In the genomic region with DNA sequence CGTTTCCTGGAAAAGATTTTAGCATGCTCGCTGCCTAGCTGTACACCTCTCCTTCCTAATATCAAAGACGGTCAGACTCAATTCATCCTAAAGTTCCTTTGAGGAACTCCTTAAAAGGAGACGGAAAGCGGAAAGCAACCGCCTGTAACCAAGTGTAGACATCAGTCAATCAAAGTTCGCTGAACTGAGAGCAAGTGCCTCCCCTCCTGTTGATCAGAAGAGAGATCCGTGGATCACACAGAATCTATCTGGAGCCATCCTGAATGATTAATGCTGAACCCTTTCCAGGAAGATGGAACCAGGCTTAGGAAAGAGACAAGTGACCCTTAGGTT, we compare ENCODE assay signal across 8 cellular contexts. TPM values are rescaled to one million over a fixed set of nuclear protein-coding genes. Genes with fewer than 3 reads are reported as not detected.
DNase-seq lines count a peak whose midpoint lies in the region; ATAC-seq and TF ChIP-seq lines count a peak whose summit lies in the region.

No MANE protein-coding gene starts in this region.

- H3K4me1 Mint-ChIP-seq in activated naive CD8-positive, alpha-beta T cell (ENCODE audit: low read depth): peaks cover 45% of the 10 kb centered on the region

- no peak for TF ChIP-seq POLR2A in sigmoid colon (IDR thresholded peaks at IDR 0.05)

- TF ChIP-seq EP300 in sigmoid colon (IDR thresholded peaks at IDR 0.05): no peak

- no peaks in the 10 kb centered on the region for H3K27me3 Mint-ChIP-seq in activated naive CD8-positive, alpha-beta T cell

- WGBS in sigmoid colon, 2 donors: 4 to 15% methylated on average over 8 of the region's 8 CpGs

- intact Hi-C loops in sigmoid colon (cut with DNase I): loop anchor here (2.0 kb wide), 4 partner anchors 41 to 271 kb away; a partner anchor contains a TSS

- H3K4me3 ChIP-seq in BE2C (ENCODE audit: low read depth, low read length) (peak overlapping the region; percentile 91), right atrium auricular region (peak overlapping the region; percentile 69 to 85), sigmoid colon (peak overlapping the region; percentile 64 to 87 (median 77))

- peak overlapping the region; percentile 99 for H3K4me3 Mint-ChIP-seq in activated naive CD8-positive, alpha-beta T cell

- no peaks in the 10 kb centered on the region for H3K9me3 Mint-ChIP-seq in activated naive CD8-positive, alpha-beta T cell (ENCODE audit: low read depth)

- H3K4me1 ChIP-seq in BE2C: no peaks in the 10 kb centered on the region
- H3K4me1 ChIP-seq in right atrium auricular region: peaks cover 0 to 11% of the 10 kb centered on the region in 2 donors
- peaks cover 0 to 19% (median 13%) of the 10 kb centered on the region in 4 donors for H3K4me1 ChIP-seq in sigmoid colon

- no peak for DNase-seq in BE2C
- peak; percentile 25 for DNase-seq in M059J (ENCODE audit: low read depth)
- DNase-seq in right atrium auricular region (ENCODE audit: low spot score): no peak
- no peak for DNase-seq in sigmoid colon
- DNase-seq in HuH-7 (ENCODE audit: low spot score): no peak
- DNase-seq in activated effector memory CD4-positive, alpha-beta T cell treated with anti-CD3 and anti-CD28 coated beads, Interleukin-2, amount 50 U/mL, for 16 hours: no peak

- peak overlapping the region; percentile 96 to 97 for H3K27ac ChIP-seq in right atrium auricular region
- peak overlapping the region; percentile 94 to 96 (median 96) for H3K27ac ChIP-seq in sigmoid colon

- ATAC-seq in GM19395 (IDR thresholded peaks at IDR 0.05; ENCODE audit: unreplicated experiment): peak; percentile 44

- H3K36me3 Mint-ChIP-seq in activated naive CD8-positive, alpha-beta T cell: no peaks in the 10 kb centered on the region

- H3K9me3 ChIP-seq in BE2C: no peaks in the 10 kb centered on the region
- no peaks in the 10 kb centered on the region for H3K9me3 ChIP-seq in right atrium auricular region
- H3K9me3 ChIP-seq in sigmoid colon: no peaks in the 10 kb centered on the region

- H3K27ac Mint-ChIP-seq in activated naive CD8-positive, alpha-beta T cell: peak overlapping the region; percentile 95

- TF ChIP-seq CTCF in BE2C (IDR thresholded peaks at IDR 0.05; ENCODE audit: low read depth, low read length) (no peak), right atrium auricular region (IDR thresholded peaks at IDR 0.05) (no peak), sigmoid colon (IDR thresholded peaks at IDR 0.05) (no peak)

- no peaks in the 10 kb centered on the region; the same call in 1 of the 2 replicates for H3K27me3 ChIP-seq in BE2C
- H3K27me3 ChIP-seq in right atrium auricular region: no peaks in the 10 kb centered on the region
- no peaks in the 10 kb centered on the region for H3K27me3 ChIP-seq in sigmoid colon

- H3K36me3 ChIP-seq in BE2C (no peaks in the 10 kb centered on the region), right atrium auricular region (no peaks in the 10 kb centered on the region), sigmoid colon (no peaks in the 10 kb centered on the region)

RNA-seq across cellular contexts. Expression of a gene that starts 0.5 kb away (rescaled TPM):
- polyA plus RNA-seq in BE2C (2012; ENCODE audit: insufficient read depth, insufficient read length, low read depth): 4.7 TPM
- total RNA-seq in M059J (2014; rRNA removed; shearing (Covaris generic)): 14.3 and 16.8 TPM in 2 replicates
- 10 to 100 TPM in 1 of 2 donors, 1 to 10 TPM in 1; 6.9 to 11.9 TPM for total RNA-seq in right atrium auricular region
- total RNA-seq in sigmoid colon: 10 to 100 TPM; 12.7 to 42.7 (median 19.6) TPM
- polyA plus RNA-seq in sigmoid colon: 10 to 100 TPM; 19.2 to 43.7 (median 22.9) TPM

RNA-seq across cellular contexts. Expression of a gene that starts 22.2 kb away (rescaled TPM):
- 0.08 TPM for polyA plus RNA-seq in BE2C (2012; ENCODE audit: insufficient read depth, insufficient read length, low read depth)
- total RNA-seq in M059J (2014; rRNA removed; shearing (Covaris generic)): not detected in 2 replicates
- total RNA-seq in right atrium auricular region (under 1 TPM; 0.35 to 0.44 TPM), sigmoid colon (1 to 10 TPM in 1 of 4 donors, under 1 TPM in 3; 0.33 to 1.4 (median 0.62) TPM)
- under 1 TPM; 0.23 to 0.60 (median 0.23) TPM for polyA plus RNA-seq in sigmoid colon

RNA-seq across cellular contexts. Expression of a gene that starts 40.9 kb away (rescaled TPM):
- polyA plus RNA-seq in BE2C (2012; ENCODE audit: insufficient read depth, insufficient read length, low read depth): 64.7 TPM
- 61.5 and 70.0 TPM in 2 replicates for total RNA-seq in M059J (2014; rRNA removed; shearing (Covaris generic))
- 10 to 100 TPM; 23.8 to 30.1 TPM for total RNA-seq in right atrium auricular region
- 10 to 100 TPM; 34.1 to 65.6 (median 50.7) TPM for total RNA-seq in sigmoid colon
- polyA plus RNA-seq in sigmoid colon: 10 to 100 TPM; 21.0 to 49.4 (median 29.8) TPM

RNA-seq across cellular contexts. Expression of a gene that starts 41.3 kb away (rescaled TPM):
- 420 TPM for polyA plus RNA-seq in BE2C (2012; ENCODE audit: insufficient read depth, insufficient read length, low read depth)
- total RNA-seq in M059J (2014; rRNA removed; shearing (Covaris generic)): 46.0 and 64.7 TPM in 2 replicates
- total RNA-seq in right atrium auricular region (10 to 100 TPM; 72.6 to 97.6 TPM), sigmoid colon (100 to 1,000 TPM; 118 to 181 (median 146) TPM)
- 100 to 1,000 TPM in 1 of 3 donors, 10 to 100 TPM in 2; 84.4 to 150 (median 99.7) TPM for polyA plus RNA-seq in sigmoid colon

RNA-seq across cellular contexts. Expression of a gene that starts 47.5 kb away (rescaled TPM):
- 69.3 TPM for polyA plus RNA-seq in BE2C (2012; ENCODE audit: insufficient read depth, insufficient read length, low read depth)
- 23.8 and 27.2 TPM in 2 replicates for total RNA-seq in M059J (2014; rRNA removed; shearing (Covaris generic))
- 10 to 100 TPM in 1 of 2 donors, 1 to 10 TPM in 1; 9.8 to 13.3 TPM for total RNA-seq in right atrium auricular region
- 10 to 100 TPM; 18.9 to 28.0 (median 22.8) TPM for total RNA-seq in sigmoid colon
- 10 to 100 TPM; 30.3 to 40.9 (median 32.4) TPM for polyA plus RNA-seq in sigmoid colon
